In genomic region chr15:101193781-101194180, GRCh38 we compare ENCODE assay signal across 13 cellular contexts. TPM values are rescaled to one million over a fixed set of nuclear protein-coding genes. Genes with fewer than 3 reads are reported as not detected.
DNase-seq lines count a peak whose midpoint lies in the region; ATAC-seq and TF ChIP-seq lines count a peak whose summit lies in the region.
"Had no signal": no experiment of that assay in that cellular context is flagged by ENCODE, and none has a peak within 500 bp of the region (broad histone marks: within the 10 kb centered on the region; RNA-seq: fewer than 3 reads in every experiment).

No MANE protein-coding gene starts in this region.

- dilution Hi-C loops in mammary epithelial cell (cut with HindIII; ENCODE audit: low sequenced_read_pairs), result loop anchor here (5.0 kb wide), 2 partner anchors 49 to 81 kb away; no protein-coding TSS in a partner anchor

- intact Hi-C loops in mammary epithelial cell (cut with micrococcal nuclease), result no loop called here

- H3K4me2 ChIP-seq in KMS-11, result peak overlapping the region; percentile 22; the same call in 1 of the 2 replicates
- H3K4me2 ChIP-seq in fibroblast of lung (ENCODE audit: extremely low read depth, insufficient read depth, low read length), result peak overlapping the region; percentile 90
- H3K4me2 ChIP-seq in mammary epithelial cell (ENCODE audit: insufficient read depth, low read depth, low read length), result no peak overlapping the region

- ATAC-seq in GM18868 (IDR thresholded peaks at IDR 0.05; ENCODE audit: unreplicated experiment), result no peak
- ATAC-seq: activated CD4-positive, CD25-positive, alpha-beta regulatory T cell treated with anti-CD3 and anti-CD28 coated beads, Interleukin-2, amount 50 U/mL, for 24 hours; effector memory CD8-positive, alpha-beta T cell had no signal

- H3K79me2 ChIP-seq in KMS-11 (ENCODE audit: insufficient read depth, low read depth), result peaks cover 100% of the 10 kb centered on the region
- H3K79me2 ChIP-seq in fibroblast of lung (ENCODE audit: control insufficient read depth, insufficient read depth, low read length), result peaks cover 99% of the 10 kb centered on the region
- H3K79me2 ChIP-seq in mammary epithelial cell (ENCODE audit: insufficient read depth, low read length), result peaks cover 98% of the 10 kb centered on the region

- no peaks in the 10 kb centered on the region; the same call in 1 of the 2 replicates for H3K36me3 ChIP-seq in KMS-11 (ENCODE audit: insufficient read depth)
- no peaks in the 10 kb centered on the region for H3K36me3 ChIP-seq in fibroblast of lung (ENCODE audit: control insufficient read depth, insufficient read depth, low read length)
- no peaks in the 10 kb centered on the region for H3K36me3 ChIP-seq in rectal smooth muscle tissue (ENCODE audit: control insufficient read depth, insufficient read depth, low read length)
- H3K36me3 ChIP-seq in mammary epithelial cell (ENCODE audit: insufficient read depth, low read length), result no peaks in the 10 kb centered on the region

- no peak overlapping the region for H3K9ac ChIP-seq in KMS-11
- peak overlapping the region; percentile 43 for H3K9ac ChIP-seq in fibroblast of lung (ENCODE audit: insufficient read depth, low read length)
- H3K9ac ChIP-seq in rectal smooth muscle tissue (ENCODE audit: low read length), result no peak overlapping the region
- H3K9ac ChIP-seq in mammary epithelial cell (ENCODE audit: insufficient read depth, low read length), result no peak overlapping the region

- CTCF ChIA-PET in mammary epithelial cell (lab: Charles Lee; ENCODE audit: low non-redundant PET), result no interaction called here

- WGBS in mammary epithelial cell (ENCODE audit: low coverage, missing lambda C conversion rate), result 100% methylated on average over 7 of the region's 7 CpGs

- BruUV-seq in mammary epithelial cell (replicated peaks; lab: Mats Ljungman, UMichigan), result no TSS peak

- H3K9me3 ChIP-seq in fibroblast of lung (ENCODE audit: control insufficient read depth, insufficient read depth, low read depth, low read length) (no peaks in the 10 kb centered on the region), mammary epithelial cell (replicated peaks; ENCODE audit: insufficient read depth, low read length) (no peaks in the 10 kb centered on the region)
- H3K9me3 ChIP-seq: Caco-2 had no signal

- in situ Hi-C loops in mammary epithelial cell (cut with MboI; ENCODE audit: low sequenced_read_pairs in 2 of 2), result no loop called here

- no peak overlapping the region for H2AFZ ChIP-seq in KMS-11 (ENCODE audit: low read depth)
- H2AFZ ChIP-seq in fibroblast of lung (ENCODE audit: low read length), result no peak overlapping the region
- no peak overlapping the region for H2AFZ ChIP-seq in mammary epithelial cell (ENCODE audit: low read depth, low read length)

- TF ChIP-seq CTCF in AG10803 (conservative IDR thresholded peaks at IDR 0.05; ENCODE audit: low read length) (no peak), KMS-11 (conservative IDR thresholded peaks at IDR 0.05; ENCODE audit: low read depth, low read length) (no peak), fibroblast of lung (conservative IDR thresholded peaks at IDR 0.05 in 1 of 2, IDR thresholded peaks at IDR 0.05 in 1 of 2; ENCODE audit: low read depth in 1 of 2, low read length in 2 of 2) (no peak), mammary epithelial cell (conservative IDR thresholded peaks at IDR 0.05 in 1 of 2, IDR thresholded peaks at IDR 0.05 in 1 of 2; ENCODE audit: extremely low read depth in 1 of 2, insufficient read depth in 1 of 2, low read depth in 1 of 2, low read length in 2 of 2) (no peak)

- peaks cover 97% of the 10 kb centered on the region for H3K4me1 ChIP-seq in KMS-11 (ENCODE audit: low read depth, poor library complexity, severe bottlenecking)
- H3K4me1 ChIP-seq in fibroblast of lung (ENCODE audit: control insufficient read depth, extremely low read depth, insufficient read depth, low read length), result peaks cover 50% of the 10 kb centered on the region
- no peaks in the 10 kb centered on the region for H3K4me1 ChIP-seq in rectal smooth muscle tissue (ENCODE audit: control insufficient read depth, insufficient read depth, low read length)
- H3K4me1 ChIP-seq in mammary epithelial cell (ENCODE audit: insufficient read depth, low read length), result peaks cover 13% of the 10 kb centered on the region
- H3K4me1 ChIP-seq: Caco-2 had no signal

- H3K27me3 ChIP-seq in KMS-11 (ENCODE audit: insufficient read depth, low read depth) (no peaks in the 10 kb centered on the region), fibroblast of lung (ENCODE audit: control insufficient read depth, insufficient read depth, low read length) (no peaks in the 10 kb centered on the region), rectal smooth muscle tissue (ENCODE audit: control insufficient read depth, insufficient read depth, low read length) (no peaks in the 10 kb centered on the region), mammary epithelial cell (ENCODE audit: insufficient read depth, low read length) (no peaks in the 10 kb centered on the region)

- DNase-seq in AG10803 (ENCODE audit: low read depth), result no peak
- no peak for DNase-seq in fibroblast of lung (ENCODE audit: low read depth in 2 of 2)
- DNase-seq in iPS-NIHi7 (ENCODE audit: extremely low spot score), result no peak
- no peak for DNase-seq in dermis blood vessel endothelial cell
- no peak for DNase-seq in mammary epithelial cell
- DNase-seq: Caco-2; effector memory CD8-positive, alpha-beta T cell; midbrain; NCI-H526 had no signal

- H3K4me3 ChIP-seq in AG10803 (ENCODE audit: low read length) (peak overlapping the region; percentile 53), KMS-11 (IDR thresholded peaks at IDR 0.05; ENCODE audit: insufficient read depth, low read depth, low read length) (no peak overlapping the region), fibroblast of lung (replicated peaks in 1 of 4; ENCODE audit: control extremely low read depth in 1 of 4, insufficient read depth in 1 of 4, low read depth in 3 of 4, low read length in 4 of 4) (peak overlapping the region in 3 of 4 experiments; percentile 5 to 32 (median 11)), rectal smooth muscle tissue (ENCODE audit: low read length) (peak overlapping the region; percentile 10), mammary epithelial cell (replicated peaks in 1 of 3; ENCODE audit: insufficient read depth in 1 of 3, low read depth in 2 of 3, low read length in 3 of 3) (no peak overlapping the region)

- H3K27ac ChIP-seq in KMS-11, result no peak overlapping the region
- peak overlapping the region; percentile 98 for H3K27ac ChIP-seq in fibroblast of lung (ENCODE audit: insufficient read depth, low read length)
- H3K27ac ChIP-seq in rectal smooth muscle tissue (ENCODE audit: low read depth, low read length), result no peak overlapping the region
- H3K27ac ChIP-seq in mammary epithelial cell (ENCODE audit: insufficient read depth, low read depth, low read length), result no peak overlapping the region

- H4K20me1 ChIP-seq in KMS-11 (ENCODE audit: insufficient read depth) (no peaks in the 10 kb centered on the region), fibroblast of lung (ENCODE audit: control insufficient read depth, extremely low read depth, insufficient read depth, low read length) (no peaks in the 10 kb centered on the region), mammary epithelial cell (ENCODE audit: insufficient read depth, low read length) (peaks cover under 1% of the 10 kb centered on the region)

RNA-seq across cellular contexts. Expression of gene CHSY1, which starts 58.1 kb away (rescaled TPM):
- total RNA-seq in fibroblast of lung (26.7 and 28.6 TPM in 2 replicates), dermis blood vessel endothelial cell (47.7 and 49.0 TPM in 2 replicates), mammary epithelial cell (10 to 100 TPM; 37.9 to 40.2 TPM)
- polyA plus RNA-seq in fibroblast of lung (52.1 and 57.0 TPM in 2 replicates), mammary epithelial cell (30.2 TPM)
- polyA plus RNA-seq in fibroblast of lung (2012), result 33.9 and 40.6 TPM in 2 replicates
- polyA minus RNA-seq in fibroblast of lung (ENCODE audit: low replicate concordance) (31.2 and 42.2 TPM in 2 replicates), mammary epithelial cell (83.7 TPM)

Comparison
In these comparisons a context has a peak if more than half of its experiments do, and no peak if none do; other contexts are left out.
1. H3K4me3 ChIP-seq: peak in AG10803 (single experiment), fibroblast of lung (3 of 4) and rectal smooth muscle tissue (single experiment); none in KMS-11 (single experiment) and mammary epithelial cell (0 of 3).